In the genomic region with DNA sequence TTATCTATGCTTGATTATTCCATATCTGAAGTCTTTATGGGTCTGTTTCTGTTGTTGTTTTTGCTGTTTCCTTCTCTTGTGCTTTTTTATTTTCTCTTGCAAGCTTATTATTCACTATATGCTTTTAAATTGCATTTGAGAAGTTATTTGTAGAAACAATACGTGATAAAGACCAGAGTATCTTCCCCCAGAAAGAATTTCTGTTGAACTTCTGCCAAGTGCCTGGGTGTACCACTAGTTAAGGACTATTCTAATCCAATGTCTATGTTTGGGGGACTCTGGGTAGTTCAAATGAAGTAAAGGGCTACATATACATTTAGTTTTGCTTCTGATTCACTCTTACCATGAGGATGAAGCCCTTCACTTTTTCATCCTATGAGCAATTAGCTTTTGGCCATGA, we compare ENCODE assay signal across 22 cellular contexts.
"Had no signal": no experiment of that assay in that cellular context is flagged by ENCODE, and none has a peak within 500 bp of the region (broad histone marks: within the 10 kb centered on the region; RNA-seq: fewer than 3 reads in every experiment).

No MANE protein-coding gene starts in this region.

- H3K4me3 ChIP-seq: cardiac muscle cell, SJSA1 had no signal

- DNase-seq: activated B cell treated with CpG ODN at 0.5 μM for 24 hours; activated CD4-positive, alpha-beta T cell treated with anti-CD3 and anti-CD28 coated beads for 1 hour; activated CD4-positive, alpha-beta T cell treated with anti-CD3 and anti-CD28 coated beads, Interleukin-2, amount 10 ng/mL, durations not matched to agents 24 days and 14 days; activated CD4-positive, alpha-beta T cell treated with anti-CD3 and anti-CD28 coated beads, Interleukin-2, amount 50 U/mL, for 48 hours; activated CD8-positive, alpha-beta memory T cell treated with anti-CD3 and anti-CD28 coated beads, Interleukin-2, amount 10 ng/mL, durations not matched to agents 7 days and 5 days; activated effector memory CD4-positive, alpha-beta T cell treated with anti-CD3 and anti-CD28 coated beads, Interleukin-2, amount 50 U/mL, for 16 hours; activated naive CD4-positive, alpha-beta T cell treated with Interleukin-2 at 50 U/mL for 16 hours; activated naive CD8-positive, alpha-beta T cell treated with anti-CD3 and anti-CD28 coated beads, Interleukin-2, amount 50 U/mL, for 24 hours; activated T-cell treated with anti-CD3 and anti-CD28 coated beads, Interleukin-2, amount 50 U/mL, for 4 hours; brain microvascular endothelial cell; NCI-H1048; NCI-H146; NCI-H187 treated with DMSO at 0.1 percent for 48 hours; NCI-H2081 treated with DMSO at 0.1 percent for 48 hours; NCI-H446; NCI-H524; SHP77; T-helper 2 cell; T1000 had no signal

- H3K4me1 ChIP-seq: SJSA1 had no signal

- H3K27me3 ChIP-seq: brain microvascular endothelial cell, cardiac muscle cell, SJSA1 had no signal

- H3K27ac ChIP-seq: brain microvascular endothelial cell, cardiac muscle cell, SJSA1 had no signal

- H3K36me3 ChIP-seq: brain microvascular endothelial cell, cardiac muscle cell had no signal

- H3K9me3 ChIP-seq: SJSA1 had no signal

- ATAC-seq: activated CD8-positive, alpha-beta memory T cell treated with anti-CD3 and anti-CD28 coated beads, Interleukin-2, amount 10 ng/mL, durations not matched to agents 7 days and 5 days; activated naive CD4-positive, alpha-beta T cell treated with anti-CD3 and anti-CD28 coated beads, Interleukin-2, amount 50 U/mL, for 72 hours; activated naive CD8-positive, alpha-beta T cell treated with anti-CD3 and anti-CD28 coated beads, Interleukin-2, amount 50 U/mL, for 24 hours; activated T-cell treated with anti-CD3 and anti-CD28 coated beads, Interleukin-2, amount 50 U/mL, for 4 hours had no signal
